ENCODE assay signal across 24 cellular contexts in the genomic region with DNA sequence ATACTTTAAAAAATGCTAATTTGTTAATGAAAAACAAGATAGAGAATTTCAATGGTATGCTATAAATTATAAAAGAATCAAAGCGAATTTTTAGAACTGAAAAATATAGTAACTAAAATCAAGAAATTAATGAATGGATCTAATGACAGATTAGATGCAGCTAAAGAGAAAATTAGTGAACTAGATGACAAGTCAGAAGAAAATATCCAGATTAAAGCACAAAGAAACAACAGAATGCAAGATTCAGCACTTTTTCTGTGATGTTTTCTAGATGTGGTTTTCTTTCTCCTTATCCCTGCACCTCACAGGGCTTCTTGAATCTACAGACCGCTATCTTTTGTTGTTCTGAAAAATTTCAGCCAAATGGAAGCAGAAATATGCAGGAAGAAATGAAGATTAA.
"Had no signal": no experiment of that assay in that cellular context is flagged by ENCODE, and none has a peak within 500 bp of the region (broad histone marks: within the 10 kb centered on the region; RNA-seq: fewer than 3 reads in every experiment).

No MANE protein-coding gene starts in this region.

- H3K9me3 Mint-ChIP-seq: activated naive CD4-positive, alpha-beta T cell treated with anti-CD3 and anti-CD28 coated beads, Interleukin-2, amount 50 U/mL, for 24 hours; activated naive CD8-positive, alpha-beta T cell treated with anti-CD3 and anti-CD28 coated beads, Interleukin-2, amount 50 U/mL, for 24 hours; effector memory CD8-positive, alpha-beta T cell had no signal

- H3K9me3 ChIP-seq: neutrophil had no signal

- H3K4me1 ChIP-seq: gastroesophageal sphincter, tibial nerve had no signal

- H2AFZ ChIP-seq: hepatocyte had no signal

- ATAC-seq: activated CD8-positive, alpha-beta T cell treated with anti-CD3 and anti-CD28 coated beads for 36 hours; activated naive CD8-positive, alpha-beta T cell treated with anti-CD3 and anti-CD28 coated beads, Interleukin-2, amount 50 U/mL, for 24 hours; activated T-cell treated with anti-CD3 and anti-CD28 coated beads, Interleukin-2, amount 50 U/mL, for 4 hours; effector memory CD8-positive, alpha-beta T cell; gastroesophageal sphincter; left cardiac atrium had no signal

- H3K4me3 ChIP-seq: gastroesophageal sphincter, hepatocyte, smooth muscle cell, tibial nerve had no signal

- H3K27me3 ChIP-seq: gastroesophageal sphincter, hepatocyte, neutrophil, tibial nerve had no signal

- DNase-seq: activated B cell treated with CpG ODN at 0.5 μM for 24 hours; activated CD4-positive, alpha-beta T cell treated with anti-CD3 and anti-CD28 coated beads, Interleukin-2, amount 50 U/mL, for 1 hour; activated CD8-positive, alpha-beta T cell treated with anti-CD3 and anti-CD28 coated beads for 36 hours; activated naive CD8-positive, alpha-beta T cell treated with anti-CD3 and anti-CD28 coated beads, Interleukin-2, amount 50 U/mL, for 24 hours; activated T-cell treated with anti-CD3 and anti-CD28 coated beads, Interleukin-2, amount 50 U/mL, for 4 hours; amygdala; caudate nucleus; cortex of kidney; effector memory CD8-positive, alpha-beta T cell; left cardiac atrium; mammary epithelial cell; naive B cell; nephron progenitor cell; stimulated activated naive CD4-positive, alpha-beta T cell had no signal

- H3K4me1 Mint-ChIP-seq: activated B cell treated with CpG ODN at 0.5 μM for 24 hours; activated naive CD4-positive, alpha-beta T cell treated with anti-CD3 and anti-CD28 coated beads, Interleukin-2, amount 50 U/mL, for 24 hours; activated naive CD8-positive, alpha-beta T cell treated with anti-CD3 and anti-CD28 coated beads, Interleukin-2, amount 50 U/mL, for 24 hours; mesothelial cell of epicardium; naive B cell; nephron progenitor cell had no signal

- H3K27ac Mint-ChIP-seq: activated B cell treated with CpG ODN at 0.5 μM for 24 hours; activated CD8-positive, alpha-beta T cell treated with anti-CD3 and anti-CD28 coated beads for 36 hours; activated naive CD4-positive, alpha-beta T cell treated with anti-CD3 and anti-CD28 coated beads, Interleukin-2, amount 50 U/mL, for 24 hours; activated naive CD8-positive, alpha-beta T cell treated with anti-CD3 and anti-CD28 coated beads, Interleukin-2, amount 50 U/mL, for 24 hours; activated T-helper 2 cell treated with anti-CD3 and anti-CD28 coated beads, Interferon-gamma antibody, Interleukin-2, Interleukin-4, amounts not matched to agents 10 μg/mL and 5 μg/mL and 100 μg/mL, durations not matched to agents 14 hours and 24 hours and 36 hours; effector memory CD8-positive, alpha-beta T cell; mesothelial cell of epicardium; naive B cell; nephron progenitor cell; progenitor cell of endocrine pancreas had no signal

- H3K27me3 Mint-ChIP-seq: activated B cell treated with CpG ODN at 0.5 μM for 24 hours; activated CD8-positive, alpha-beta T cell treated with anti-CD3 and anti-CD28 coated beads for 36 hours; activated naive CD4-positive, alpha-beta T cell treated with anti-CD3 and anti-CD28 coated beads, Interleukin-2, amount 50 U/mL, for 24 hours; activated naive CD8-positive, alpha-beta T cell treated with anti-CD3 and anti-CD28 coated beads, Interleukin-2, amount 50 U/mL, for 24 hours; effector memory CD8-positive, alpha-beta T cell; naive B cell; progenitor cell of endocrine pancreas had no signal

- H3K4me3 Mint-ChIP-seq: activated B cell treated with CpG ODN at 0.5 μM for 24 hours; activated CD8-positive, alpha-beta T cell treated with anti-CD3 and anti-CD28 coated beads for 36 hours; activated naive CD4-positive, alpha-beta T cell treated with anti-CD3 and anti-CD28 coated beads, Interleukin-2, amount 50 U/mL, for 24 hours; activated naive CD8-positive, alpha-beta T cell treated with anti-CD3 and anti-CD28 coated beads, Interleukin-2, amount 50 U/mL, for 24 hours; activated T-cell treated with anti-CD3 and anti-CD28 coated beads, Interleukin-2, amount 50 U/mL, for 4 hours; effector memory CD8-positive, alpha-beta T cell; mesothelial cell of epicardium; nephron progenitor cell had no signal

- H3K27ac ChIP-seq: gastroesophageal sphincter, hepatocyte, neutrophil, tibial nerve had no signal

- FAIRE-seq: keratinocyte had no signal

- H3K4me2 ChIP-seq: hepatocyte, smooth muscle cell had no signal
